ENCODE assay signal across 26 cellular contexts in the genomic region with DNA sequence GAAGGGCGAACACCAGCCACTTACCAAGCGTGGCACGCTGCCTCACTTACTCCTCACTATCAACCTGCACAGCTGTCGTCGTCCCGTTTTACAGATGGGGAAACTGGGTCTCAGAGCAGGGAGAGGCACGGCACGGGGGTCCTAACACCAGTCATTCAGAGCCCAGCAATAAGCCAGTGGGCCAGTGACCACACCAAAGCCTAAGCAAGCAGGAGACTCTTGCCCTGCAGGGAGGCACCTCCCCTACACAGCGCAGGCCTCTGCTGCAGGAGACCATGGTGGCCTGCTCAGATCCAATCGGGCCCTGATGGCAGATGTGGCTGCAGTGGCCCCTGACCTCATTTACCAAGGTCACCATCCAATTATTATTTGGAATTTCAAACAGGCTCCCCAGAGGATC. TPM values are rescaled to one million over a fixed set of nuclear protein-coding genes. Genes with fewer than 3 reads are reported as not detected.
"Had no signal": no experiment of that assay in that cellular context is flagged by ENCODE, and none has a peak within 500 bp of the region (broad histone marks: within the 10 kb centered on the region; RNA-seq: fewer than 3 reads in every experiment).

No MANE protein-coding gene starts in this region.

- H3K4me1 ChIP-seq: SJCRH30 had no signal

- DNase-seq: activated B cell treated with CpG ODN at 0.5 μM for 24 hours; activated CD4-positive, alpha-beta T cell treated with anti-CD3 and anti-CD28 coated beads for 1 hour; activated CD4-positive, alpha-beta T cell treated with anti-CD3 and anti-CD28 coated beads, Interleukin-2, amount 10 ng/mL, durations not matched to agents 24 days and 14 days; activated CD4-positive, alpha-beta T cell treated with anti-CD3 and anti-CD28 coated beads, Interleukin-2, amount 50 U/mL, for 48 hours; activated CD8-positive, alpha-beta memory T cell treated with anti-CD3 and anti-CD28 coated beads, Interleukin-2, amount 10 ng/mL, durations not matched to agents 7 days and 5 days; activated gamma-delta T cell; activated naive CD4-positive, alpha-beta T cell treated with anti-CD3 and anti-CD28 coated beads, Interleukin-2, amount 10 ng/mL, durations not matched to agents 7 days and 5 days; activated naive CD8-positive, alpha-beta T cell treated with anti-CD3 and anti-CD28 coated beads for 36 hours; activated T-cell treated with anti-CD3 and anti-CD28 coated beads, Interleukin-2, amount 50 U/mL, for 24 hours; central memory CD4-positive, alpha-beta T cell; KG1; NCI-H1048; NCI-H146; NCI-H187 treated with DMSO at 0.1 percent for 48 hours; NCI-H2081 treated with DMSO at 0.1 percent for 48 hours; NCI-H446 treated with DMSO at 0.1 percent for 48 hours; NCI-H748 treated with DMSO at 0.1 percent for 48 hours; NK-92 treated with Interleukin-12 subunit alpha and Interleukin-12 subunit beta, amount 100 ng/mL, for 24 hours; Peyer's patch; Right ventricle myocardium superior had no signal

- H3K9me3 Mint-ChIP-seq: activated B cell treated with CpG ODN at 0.5 μM for 24 hours; activated CD4-positive, alpha-beta T cell treated with anti-CD3 and anti-CD28 coated beads, Interleukin-2, amount 10 ng/mL, durations not matched to agents 24 days and 14 days; activated naive CD4-positive, alpha-beta T cell treated with anti-CD3 and anti-CD28 coated beads, Interleukin-2, amount 10 ng/mL, durations not matched to agents 7 days and 5 days; activated naive CD8-positive, alpha-beta T cell treated with anti-CD3 and anti-CD28 coated beads for 36 hours; activated T-cell treated with anti-CD3 and anti-CD28 coated beads, Interleukin-2, amount 50 U/mL, for 24 hours; activated T-helper 1 cell treated with anti-CD3 and anti-CD28 coated beads, Interleukin-12 subunit alpha, Interleukin-12 subunit beta, Interleukin-2, Interleukin-4 antibody, amounts not matched to agents 30 ng/mL and 10 ng/mL and 1 ng/mL, durations not matched to agents 14 hours and 24 hours and 36 hours; IgD-negative memory B cell; T-helper 1 cell treated with Interleukin-12 subunit alpha and Interleukin-12 subunit beta and Interleukin-4 antibody, amounts not matched to agents 30 μg/mL and 1 μg/mL, for 36 hours had no signal

- ATAC-seq: activated CD8-positive, alpha-beta memory T cell treated with anti-CD3 and anti-CD28 coated beads, Interleukin-2, amount 10 ng/mL, durations not matched to agents 7 days and 5 days had no signal

- H3K27me3 Mint-ChIP-seq: activated naive CD4-positive, alpha-beta T cell treated with anti-CD3 and anti-CD28 coated beads, Interleukin-2, amount 10 ng/mL, durations not matched to agents 7 days and 5 days had no signal

- H3K27ac ChIP-seq: Peyer's patch, RWPE1, SJCRH30 had no signal

- H3K9me3 ChIP-seq: Peyer's patch, SJCRH30 had no signal

- H3K4me3 Mint-ChIP-seq: activated B cell treated with CpG ODN at 0.5 μM for 24 hours; activated CD4-positive, alpha-beta T cell treated with anti-CD3 and anti-CD28 coated beads, Interleukin-2, amount 10 ng/mL, durations not matched to agents 24 days and 14 days; activated CD8-positive, alpha-beta memory T cell treated with anti-CD3 and anti-CD28 coated beads, Interleukin-2, amount 10 ng/mL, durations not matched to agents 7 days and 5 days; activated naive CD4-positive, alpha-beta T cell treated with anti-CD3 and anti-CD28 coated beads, Interleukin-2, amount 10 ng/mL, durations not matched to agents 7 days and 5 days; activated naive CD8-positive, alpha-beta T cell treated with anti-CD3 and anti-CD28 coated beads for 36 hours; activated T-cell treated with anti-CD3 and anti-CD28 coated beads, Interleukin-2, amount 50 U/mL, for 24 hours; activated T-helper 1 cell treated with anti-CD3 and anti-CD28 coated beads, Interleukin-12 subunit alpha, Interleukin-12 subunit beta, Interleukin-2, Interleukin-4 antibody, amounts not matched to agents 30 ng/mL and 10 ng/mL and 1 ng/mL, durations not matched to agents 14 hours and 24 hours and 36 hours; IgD-negative memory B cell; T-helper 1 cell treated with Interleukin-12 subunit alpha and Interleukin-12 subunit beta and Interleukin-4 antibody, amounts not matched to agents 30 μg/mL and 1 μg/mL, for 36 hours had no signal

- H3K36me3 Mint-ChIP-seq: activated CD8-positive, alpha-beta memory T cell treated with anti-CD3 and anti-CD28 coated beads, Interleukin-2, amount 10 ng/mL, durations not matched to agents 7 days and 5 days; activated naive CD4-positive, alpha-beta T cell treated with anti-CD3 and anti-CD28 coated beads, Interleukin-2, amount 10 ng/mL, durations not matched to agents 7 days and 5 days; activated naive CD8-positive, alpha-beta T cell treated with anti-CD3 and anti-CD28 coated beads for 36 hours; IgD-negative memory B cell had no signal

- H3K4me3 ChIP-seq: Peyer's patch, SJCRH30 had no signal

- H3K27ac Mint-ChIP-seq: activated B cell treated with CpG ODN at 0.5 μM for 24 hours; activated CD4-positive, alpha-beta T cell treated with anti-CD3 and anti-CD28 coated beads, Interleukin-2, amount 10 ng/mL, durations not matched to agents 24 days and 14 days; activated CD8-positive, alpha-beta memory T cell treated with anti-CD3 and anti-CD28 coated beads, Interleukin-2, amount 10 ng/mL, durations not matched to agents 7 days and 5 days; activated naive CD4-positive, alpha-beta T cell treated with anti-CD3 and anti-CD28 coated beads, Interleukin-2, amount 10 ng/mL, durations not matched to agents 7 days and 5 days; activated naive CD8-positive, alpha-beta T cell treated with anti-CD3 and anti-CD28 coated beads for 36 hours; activated T-cell treated with anti-CD3 and anti-CD28 coated beads, Interleukin-2, amount 50 U/mL, for 24 hours; activated T-helper 1 cell treated with anti-CD3 and anti-CD28 coated beads, Interleukin-12 subunit alpha, Interleukin-12 subunit beta, Interleukin-2, Interleukin-4 antibody, amounts not matched to agents 30 ng/mL and 10 ng/mL and 1 ng/mL, durations not matched to agents 14 hours and 24 hours and 36 hours; IgD-negative memory B cell; T-helper 1 cell treated with Interleukin-12 subunit alpha and Interleukin-12 subunit beta and Interleukin-4 antibody, amounts not matched to agents 30 μg/mL and 1 μg/mL, for 36 hours had no signal

- H3K36me3 ChIP-seq: Peyer's patch, SJCRH30 had no signal

- H3K27me3 ChIP-seq: SJCRH30 had no signal

RNA-seq across cellular contexts. Expression of a gene that starts 4.8 kb away (rescaled TPM):
- total RNA-seq: M059J had no signal
